29 cellular contexts compared by ENCODE assay signal in the genomic region with DNA sequence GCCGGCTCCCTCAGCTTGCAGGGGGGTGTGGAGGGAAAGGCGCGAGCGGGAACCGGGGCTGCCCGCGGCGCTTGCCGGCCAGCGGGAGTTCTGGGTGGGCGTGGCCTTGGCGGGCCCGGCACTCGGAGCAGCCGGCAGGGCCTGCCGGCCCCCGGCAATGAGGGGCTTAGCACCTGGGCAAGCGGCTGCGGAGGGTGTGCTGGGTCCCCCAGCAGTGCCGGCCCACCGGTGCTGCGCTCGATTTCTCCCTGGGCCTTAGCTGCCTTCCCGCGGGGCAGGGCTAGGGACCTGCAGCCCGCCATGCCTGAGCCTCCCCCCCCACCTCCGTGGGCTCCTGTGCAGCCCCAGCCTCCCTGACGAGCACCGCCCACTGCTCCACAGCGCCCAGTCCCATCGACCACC.
"Had no signal": no experiment of that assay in that cellular context is flagged by ENCODE, and none has a peak within 500 bp of the region (broad histone marks: within the 10 kb centered on the region; RNA-seq: fewer than 3 reads in every experiment).

No MANE protein-coding gene starts in this region.

- H3K4me1 ChIP-seq: breast epithelium, esophagus squamous epithelium, prostate gland, transverse colon had no signal

- H3K4me3 Mint-ChIP-seq: activated CD4-positive, alpha-beta T cell treated with anti-CD3 and anti-CD28 coated beads for 36 hours; activated T-helper 1 cell treated with anti-CD3 and anti-CD28 coated beads, Interleukin-12 subunit alpha, Interleukin-12 subunit beta, Interleukin-2, Interleukin-4 antibody, amounts not matched to agents 30 ng/mL and 10 ng/mL and 1 ng/mL, durations not matched to agents 14 hours and 24 hours and 36 hours; central memory CD8-positive, alpha-beta T cell; naive thymus-derived CD4-positive, alpha-beta T cell; T-helper 2 cell treated with Interferon-gamma antibody and Interleukin-4, amounts not matched to agents 5 μg/mL and 100 μg/mL, for 36 hours had no signal

- FAIRE-seq: colon, endometrium, frontal cortex, keratinocyte, urothelium cell line had no signal

- H3K4me1 Mint-ChIP-seq: activated CD4-positive, alpha-beta T cell treated with anti-CD3 and anti-CD28 coated beads for 36 hours; central memory CD8-positive, alpha-beta T cell; naive thymus-derived CD4-positive, alpha-beta T cell had no signal

- H3K27me3 Mint-ChIP-seq: activated CD4-positive, alpha-beta T cell treated with anti-CD3 and anti-CD28 coated beads for 36 hours; central memory CD8-positive, alpha-beta T cell had no signal

- H3K27me3 ChIP-seq: breast epithelium, esophagus squamous epithelium, ovary, transverse colon had no signal

- H3K36me3 Mint-ChIP-seq: activated naive CD4-positive, alpha-beta T cell treated with anti-CD3 and anti-CD28 coated beads, Interleukin-2, amount 50 U/mL, for 72 hours; naive thymus-derived CD4-positive, alpha-beta T cell had no signal

- H3K27ac ChIP-seq: breast epithelium, epithelial cell of prostate, esophagus squamous epithelium, ovary, prostate gland, transverse colon had no signal

- H3K4me2 ChIP-seq: smooth muscle cell had no signal

- H3K36me3 ChIP-seq: breast epithelium, esophagus squamous epithelium, ovary, prostate gland, transverse colon had no signal

- ATAC-seq: activated CD4-positive, alpha-beta T cell treated with anti-CD3 and anti-CD28 coated beads for 36 hours; activated naive CD4-positive, alpha-beta T cell treated with anti-CD3 and anti-CD28 coated beads, Interleukin-2, amount 50 U/mL, for 72 hours; left colon; naive thymus-derived CD4-positive, alpha-beta T cell had no signal

- H3K9me3 ChIP-seq: breast epithelium, ovary, prostate gland, transverse colon had no signal

- H3K4me3 ChIP-seq: breast epithelium, esophagus squamous epithelium, ovary, prostate gland, smooth muscle cell, transverse colon had no signal

- H3K9me3 Mint-ChIP-seq: activated naive CD4-positive, alpha-beta T cell treated with anti-CD3 and anti-CD28 coated beads, Interleukin-2, amount 50 U/mL, for 72 hours; activated T-helper 1 cell treated with anti-CD3 and anti-CD28 coated beads, Interleukin-12 subunit alpha, Interleukin-12 subunit beta, Interleukin-2, Interleukin-4 antibody, amounts not matched to agents 30 ng/mL and 10 ng/mL and 1 ng/mL, durations not matched to agents 14 hours and 24 hours and 36 hours; central memory CD8-positive, alpha-beta T cell; naive thymus-derived CD4-positive, alpha-beta T cell; T-helper 2 cell treated with Interferon-gamma antibody and Interleukin-4, amounts not matched to agents 5 μg/mL and 100 μg/mL, for 36 hours had no signal

- H3K27ac Mint-ChIP-seq: activated CD4-positive, alpha-beta T cell treated with anti-CD3 and anti-CD28 coated beads for 36 hours; activated naive CD4-positive, alpha-beta T cell treated with anti-CD3 and anti-CD28 coated beads, Interleukin-2, amount 50 U/mL, for 72 hours; activated T-helper 1 cell treated with anti-CD3 and anti-CD28 coated beads, Interleukin-12 subunit alpha, Interleukin-12 subunit beta, Interleukin-2, Interleukin-4 antibody, amounts not matched to agents 30 ng/mL and 10 ng/mL and 1 ng/mL, durations not matched to agents 14 hours and 24 hours and 36 hours; naive thymus-derived CD4-positive, alpha-beta T cell; T-helper 2 cell treated with Interferon-gamma antibody and Interleukin-4, amounts not matched to agents 5 μg/mL and 100 μg/mL, for 36 hours had no signal

- DNase-seq: activated CD4-positive, alpha-beta T cell treated with anti-CD3 and anti-CD28 coated beads for 36 hours; activated CD4-positive, CD25-positive, alpha-beta regulatory T cell; activated naive CD4-positive, alpha-beta T cell; dermis blood vessel endothelial cell; effector CD4-positive, alpha-beta T cell; esophagus squamous epithelium; left colon; midbrain; naive thymus-derived CD4-positive, alpha-beta T cell; ovary; retina; stimulated activated CD4-positive, alpha-beta T cell treated with anti-CD3 and anti-CD28 coated beads, Interleukin-15, amount 100 ng/mL, for 24 hours; stimulated activated CD4-positive, alpha-beta T cell treated with anti-CD3 and anti-CD28 coated beads, Interleukin-2, amount 100 ng/mL, for 24 hours; stimulated activated naive CD4-positive, alpha-beta T cell; T-helper 1 cell; transverse colon had no signal
